ENCODE assay signal across 20 cellular contexts in genomic region chr21:46161800-46162592, GRCh38. TPM values are rescaled to one million over a fixed set of nuclear protein-coding genes. Genes with fewer than 3 reads are reported as not detected.
DNase-seq lines count a peak whose midpoint lies in the region; ATAC-seq, FAIRE-seq and TF ChIP-seq lines count a peak whose summit lies in the region.
"Had no signal": no experiment of that assay in that cellular context is flagged by ENCODE, and none has a peak within 500 bp of the region (broad histone marks: within the 10 kb centered on the region; RNA-seq: fewer than 3 reads in every experiment).

No MANE protein-coding gene starts in this region.

- H3K9me3 ChIP-seq in heart right ventricle: no peaks in the 10 kb centered on the region
- H3K9me3 ChIP-seq: right lobe of liver had no signal

- no peak for ATAC-seq in left ventricle myocardium superior
- ATAC-seq in heart right ventricle: no peak
- ATAC-seq in omental fat pad (ENCODE audit: low FRiP score): peak; percentile 51
- no peak for ATAC-seq in GM19395 (IDR thresholded peaks at IDR 0.05; ENCODE audit: unreplicated experiment)
- ATAC-seq in HG03175 (IDR thresholded peaks at IDR 0.05; ENCODE audit: unreplicated experiment): no peak
- ATAC-seq: right lobe of liver had no signal

- no peaks in the 10 kb centered on the region for H3K9me3 Mint-ChIP-seq in activated CD4-positive, alpha-beta memory T cell treated with anti-CD3 and anti-CD28 coated beads, Interleukin-2, amount 10 ng/mL, durations not matched to agents 7 days and 5 days
- H3K9me3 Mint-ChIP-seq: neural crest cell had no signal

- POLR2A ChIA-PET in activated CD4-positive, alpha-beta memory T cell treated with anti-CD3 and anti-CD28 coated beads, Interleukin-2, amount 10 ng/mL, durations not matched to agents 7 days and 5 days (lab: Charles Lee): no interaction called here

- 75 to 82% methylated on average over 50 to 56 of the region's 56 CpGs for WGBS in heart right ventricle, 2 donors

- H3K4me1 ChIP-seq in heart right ventricle: no peaks in the 10 kb centered on the region
- H3K4me1 ChIP-seq: right lobe of liver had no signal

- H3K4me3 Mint-ChIP-seq in activated CD4-positive, alpha-beta memory T cell treated with anti-CD3 and anti-CD28 coated beads, Interleukin-2, amount 10 ng/mL, durations not matched to agents 7 days and 5 days: no peak overlapping the region
- H3K4me3 Mint-ChIP-seq: activated naive CD8-positive, alpha-beta T cell; brain; neural crest cell had no signal

- no peak for FAIRE-seq in urothelium cell line (lab: Jason Lieb, UNC)

- CTCF ChIA-PET in activated CD4-positive, alpha-beta memory T cell treated with anti-CD3 and anti-CD28 coated beads, Interleukin-2, amount 10 ng/mL, durations not matched to agents 7 days and 5 days (lab: Charles Lee): no interaction called here

- no peaks in the 10 kb centered on the region for H3K4me1 Mint-ChIP-seq in activated CD4-positive, alpha-beta memory T cell treated with anti-CD3 and anti-CD28 coated beads, Interleukin-2, amount 10 ng/mL, durations not matched to agents 7 days and 5 days
- H3K4me1 Mint-ChIP-seq: brain had no signal

- no peak overlapping the region for H3K27ac Mint-ChIP-seq in activated CD4-positive, alpha-beta memory T cell treated with anti-CD3 and anti-CD28 coated beads, Interleukin-2, amount 10 ng/mL, durations not matched to agents 7 days and 5 days

- H3K27me3 Mint-ChIP-seq in activated CD4-positive, alpha-beta memory T cell treated with anti-CD3 and anti-CD28 coated beads, Interleukin-2, amount 10 ng/mL, durations not matched to agents 7 days and 5 days: peaks cover 8% of the 10 kb centered on the region
- H3K27me3 Mint-ChIP-seq: activated naive CD8-positive, alpha-beta T cell; brain had no signal

- H3K27ac ChIP-seq in heart right ventricle: no peak overlapping the region
- H3K27ac ChIP-seq: right lobe of liver had no signal

- no peaks in the 10 kb centered on the region for H3K36me3 Mint-ChIP-seq in activated CD4-positive, alpha-beta memory T cell treated with anti-CD3 and anti-CD28 coated beads, Interleukin-2, amount 10 ng/mL, durations not matched to agents 7 days and 5 days (ENCODE audit: low read depth)

- intact Hi-C loops in left ventricle myocardium superior (cut with micrococcal nuclease) (no loop called here), heart right ventricle (cut with DNase I) (no loop called here)

- H3K36me3 ChIP-seq in heart right ventricle: peaks cover 0 to 12% (median 0%) of the 10 kb centered on the region in 9 donors
- H3K36me3 ChIP-seq: right lobe of liver had no signal

- DNase-seq in left ventricle myocardium superior: peak; percentile 22
- DNase-seq in heart right ventricle: no peak
- peak; percentile 9 for DNase-seq in activated CD4-positive, alpha-beta memory T cell treated with anti-CD3 and anti-CD28 coated beads, Interleukin-2, amount 10 ng/mL, durations not matched to agents 7 days and 5 days
- peak; percentile 14 for DNase-seq in omental fat pad (ENCODE audit: low spot score)
- peak; percentile 39 for DNase-seq in urothelium cell line (ENCODE audit: low spot score)
- no peak for DNase-seq in NCI-H1694 (lab: John Stamatoyannopoulos, UW)
- DNase-seq: activated CD4-positive, alpha-beta T cell treated with anti-CD3 and anti-CD28 coated beads for 4 hours; foreskin fibroblast; KBM-7; midbrain; NCI-H2081 treated with DMSO at 0.1 percent for 48 hours; NCI-H524 treated with DMSO at 0.1 percent for 48 hours; T1000 had no signal

- peak overlapping the region in 1 of 10 donors; percentile 17 for H3K4me3 ChIP-seq in heart right ventricle
- H3K4me3 ChIP-seq: right lobe of liver had no signal

- TF ChIP-seq CTCF in heart right ventricle (IDR thresholded peaks at IDR 0.05) (no peak), omental fat pad (IDR thresholded peaks at IDR 0.05) (no peak)

- H3K27me3 ChIP-seq in heart right ventricle: no peaks in the 10 kb centered on the region
- H3K27me3 ChIP-seq: right lobe of liver had no signal

RNA-seq across cellular contexts. Expression of gene FTCD, which starts 6.6 kb away (rescaled TPM):
- total RNA-seq in left ventricle myocardium superior (1.5 TPM), heart right ventricle (1 to 10 TPM in 6 of 10 donors, under 1 TPM in 4; 0.38 to 4.4 (median 1.1) TPM), omental fat pad (not detected)
- polyA plus RNA-seq in heart right ventricle: 1 to 10 TPM in 1 of 2 donors, under 1 TPM in 1; 0.14 to 4.0 TPM
- under 1 TPM in 1 of 2 experiments, not detected in 1; 0.18 TPM for total RNA-seq in activated CD4-positive, alpha-beta memory T cell treated with anti-CD3 and anti-CD28 coated beads, Interleukin-2, amount 10 ng/mL, durations not matched to agents 7 days and 5 days
- total RNA-seq: SK-MEL-5 had no signal

RNA-seq across cellular contexts. Expression of gene SPATC1L, which starts 22.3 kb away (rescaled TPM):
- total RNA-seq in left ventricle myocardium superior (12.0 TPM), heart right ventricle (1 to 10 TPM; 4.7 to 9.8 (median 8.2) TPM), omental fat pad (1 to 10 TPM in 3 of 4 donors, under 1 TPM in 1; 0.96 to 8.0 (median 2.8) TPM)
- 10 to 100 TPM; 12.7 to 14.6 TPM for polyA plus RNA-seq in heart right ventricle
- 1 to 10 TPM; 4.2 to 4.4 TPM for total RNA-seq in activated CD4-positive, alpha-beta memory T cell treated with anti-CD3 and anti-CD28 coated beads, Interleukin-2, amount 10 ng/mL, durations not matched to agents 7 days and 5 days

Comparison
In these comparisons a context has a peak if more than half of its experiments do, and no peak if none do; other contexts are left out.
1. DNase-seq: peak in left ventricle myocardium superior (single experiment), activated CD4-positive, alpha-beta memory T cell treated with anti-CD3 and anti-CD28 coated beads, Interleukin-2, amount 10 ng/mL, durations not matched to agents 7 days and 5 days (single experiment), omental fat pad (single experiment) and urothelium cell line (single experiment); none in heart right ventricle (0 of 2) and NCI-H1694 (single experiment).